In the genomic region with DNA sequence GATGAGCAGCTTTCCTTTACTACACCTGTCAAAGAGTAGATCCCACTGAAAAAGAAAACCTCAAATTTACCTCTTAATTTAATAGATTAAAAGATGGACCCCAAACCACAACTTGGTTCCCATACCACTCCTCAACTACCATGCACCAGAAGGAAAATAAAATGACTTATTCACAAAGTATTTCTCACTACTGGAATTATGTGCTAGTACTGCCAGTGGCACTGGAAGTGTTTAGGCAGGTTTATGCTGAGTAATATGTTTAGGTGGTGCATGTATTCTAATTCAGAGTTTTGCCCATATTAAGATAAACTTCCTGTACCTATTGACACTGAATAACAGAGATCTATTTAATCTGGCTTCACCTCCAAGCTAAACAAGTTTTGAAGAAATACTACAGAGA, we compare ENCODE assay signal across 1 cellular context.
TF ChIP-seq lines count a peak whose summit lies in the region.

No MANE protein-coding gene starts in this region.

TF ChIP-seq in HepG2, 621 proteins besides CTCF, POLR2A, EP300 and RAD21:
- TF ChIP-seq MAFF (IDR thresholded peaks at IDR 0.05; ENCODE audit: low read depth, low read length), result peak; percentile 17; the same call in 1 of the 2 replicates
- TF ChIP-seq MAFK (conservative IDR thresholded peaks at IDR 0.05 in 1 of 2, IDR thresholded peaks at IDR 0.05 in 1 of 2; ENCODE audit: low read length in 2 of 2), result peak in 1 of 2 experiments; percentile 52; a peak in 2 of 4 replicates
- TF ChIP-seq, protein P1, sequence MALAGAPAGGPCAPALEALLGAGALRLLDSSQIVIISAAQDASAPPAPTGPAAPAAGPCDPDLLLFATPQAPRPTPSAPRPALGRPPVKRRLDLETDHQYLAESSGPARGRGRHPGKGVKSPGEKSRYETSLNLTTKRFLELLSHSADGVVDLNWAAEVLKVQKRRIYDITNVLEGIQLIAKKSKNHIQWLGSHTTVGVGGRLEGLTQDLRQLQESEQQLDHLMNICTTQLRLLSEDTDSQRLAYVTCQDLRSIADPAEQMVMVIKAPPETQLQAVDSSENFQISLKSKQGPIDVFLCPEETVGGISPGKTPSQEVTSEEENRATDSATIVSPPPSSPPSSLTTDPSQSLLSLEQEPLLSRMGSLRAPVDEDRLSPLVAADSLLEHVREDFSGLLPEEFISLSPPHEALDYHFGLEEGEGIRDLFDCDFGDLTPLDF (CRISPR knock-in tag; IDR thresholded peaks at IDR 0.05), result no peak
